ENCODE assay signal across 15 cellular contexts in the genomic region with DNA sequence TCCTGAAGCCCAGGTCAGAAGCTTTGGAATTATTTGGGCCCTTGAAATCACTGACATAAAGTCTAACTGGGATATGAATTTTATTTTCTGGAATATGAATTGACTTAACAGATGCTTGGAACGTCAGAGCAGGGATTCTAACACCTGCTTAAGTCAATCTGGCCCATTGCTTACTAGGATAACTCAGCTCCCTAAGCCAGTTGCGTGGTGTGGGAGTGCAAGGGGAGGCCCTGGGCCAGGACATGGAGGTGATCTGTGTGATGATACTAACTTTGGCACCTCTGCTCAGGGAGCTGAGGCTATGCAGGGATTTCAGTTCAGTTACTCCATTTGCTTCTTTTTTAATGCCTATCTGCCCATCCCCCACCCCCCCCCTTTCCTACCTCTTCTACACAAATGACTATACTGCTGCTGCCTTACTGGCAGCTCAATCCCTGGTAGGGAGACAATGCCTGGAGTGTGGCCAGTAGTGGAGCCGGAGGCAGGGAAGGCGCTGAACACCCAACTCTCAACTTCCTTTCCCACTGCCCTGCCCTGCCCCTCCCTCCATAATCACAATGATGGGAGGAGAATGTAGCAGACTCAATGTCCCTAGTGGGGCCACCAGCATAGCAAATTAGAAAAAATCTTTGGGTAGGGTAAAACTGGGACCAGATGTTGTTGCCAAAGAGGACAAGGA. TPM values are rescaled to one million over a fixed set of nuclear protein-coding genes. Genes with fewer than 3 reads are reported as not detected.
DNase-seq lines count a peak whose midpoint lies in the region; ATAC-seq, FAIRE-seq and TF ChIP-seq lines count a peak whose summit lies in the region.
"Had no signal": no experiment of that assay in that cellular context is flagged by ENCODE, and none has a peak within 500 bp of the region (broad histone marks: within the 10 kb centered on the region; RNA-seq: fewer than 3 reads in every experiment).

No MANE protein-coding gene starts in this region.

- no peak overlapping the region; the same call in 1 of the 2 replicates for H3K18ac ChIP-seq in H1 (ENCODE audit: extremely low read depth, low read length)
- H3K18ac ChIP-seq in mesenchymal stem cell (ENCODE audit: low read depth in 1 of 2, low read length in 2 of 2): no peak overlapping the region
- H3K18ac ChIP-seq in H9 (ENCODE audit: insufficient read length, low read depth, low read length): no peak overlapping the region
- no peak overlapping the region for H3K18ac ChIP-seq in trophoblast cell (ENCODE audit: low read length)

- H3K36me3 ChIP-seq in H1 (ENCODE audit: control insufficient read depth in 2 of 4, insufficient read depth in 4 of 4, low read length in 3 of 4) (no peaks in the 10 kb centered on the region), mesenchymal stem cell (ENCODE audit: control insufficient read depth in 1 of 2, insufficient read depth in 2 of 2, low read depth in 1 of 2, low read length in 2 of 2) (peaks cover 0 to 9% of the 10 kb centered on the region in 2 experiments), thoracic aorta (no peaks in the 10 kb centered on the region), trophoblast cell (ENCODE audit: control insufficient read depth in 1 of 2, insufficient read depth in 2 of 2, low read length in 2 of 2) (peaks cover 0 to 2% of the 10 kb centered on the region in 2 experiments)

- no peak overlapping the region for H3K4me2 ChIP-seq in H1 (ENCODE audit: insufficient read depth in 1 of 2, low read depth in 2 of 2, low read length in 2 of 2)
- H3K4me2 ChIP-seq in mesenchymal stem cell (ENCODE audit: low read length, poor library complexity, severe bottlenecking): no peak overlapping the region
- no peak overlapping the region for H3K4me2 ChIP-seq in H9 (ENCODE audit: insufficient read depth, insufficient read length, low read length)
- no peak overlapping the region for H3K4me2 ChIP-seq in trophoblast cell (ENCODE audit: low read length)

- H2AFZ ChIP-seq in H1 (ENCODE audit: low read length): no peak overlapping the region
- H2AFZ ChIP-seq in mesenchymal stem cell (ENCODE audit: low read depth, low read length): no peak overlapping the region
- no peak overlapping the region for H2AFZ ChIP-seq in H9 (ENCODE audit: low read length)
- no peak overlapping the region for H2AFZ ChIP-seq in trophoblast cell (ENCODE audit: insufficient read depth, low read length, poor library complexity)

- H3K56ac ChIP-seq in H1 (replicated peaks; ENCODE audit: insufficient read length, low read depth, low read length) (no peak overlapping the region), H9 (ENCODE audit: insufficient read length, low read depth, low read length) (no peak overlapping the region)

- H3K79me2 ChIP-seq in H1 (ENCODE audit: control insufficient read depth in 1 of 2, insufficient read depth in 2 of 2, low read length in 2 of 2) (no peaks in the 10 kb centered on the region), H9 (ENCODE audit: insufficient read depth, low read length) (no peaks in the 10 kb centered on the region), trophoblast cell (ENCODE audit: control insufficient read depth, insufficient read depth, low read length, poor library complexity) (no peaks in the 10 kb centered on the region)

- H3K4me1 ChIP-seq in H1 (replicated peaks in 1 of 4; ENCODE audit: control insufficient read depth in 3 of 4, insufficient read depth in 4 of 4, low read length in 3 of 4) (peaks cover 2 to 14% (median 10%) of the 10 kb centered on the region in 4 experiments; a peak in 5 of 7 replicates), mesenchymal stem cell (ENCODE audit: control insufficient read depth, insufficient read depth, low read depth, low read length) (peaks cover 4% of the 10 kb centered on the region), thoracic aorta (ENCODE audit: control insufficient read depth in 1 of 2, low read depth in 2 of 2) (peaks cover 13 to 16% of the 10 kb centered on the region in 2 donors), H9 (ENCODE audit: insufficient read depth, low read length) (peaks cover 11% of the 10 kb centered on the region; the same call in 1 of the 2 replicates), trophoblast cell (ENCODE audit: control insufficient read depth in 1 of 2, insufficient read depth in 2 of 2, low read length in 2 of 2) (no peaks in the 10 kb centered on the region)

- CTCF ChIA-PET in H1 (lab: Charles Lee; ENCODE audit: partially characterized antibody): interaction anchor here (42.0 kb wide), 1 partner anchor 25 kb away, joined by 1070 read pairs; the partner anchor contains the start of genes DDX20 and INKA2

- H3K4me3 Mint-ChIP-seq in activated T-cell treated with anti-CD3 and anti-CD28 coated beads, Interleukin-2, amount 50 U/mL, for 24 hours: no peak overlapping the region
- H3K4me3 Mint-ChIP-seq in activated T-cell treated with anti-CD3 and anti-CD28 coated beads, Interleukin-2, amount 50 U/mL, for 4 hours: no peak overlapping the region
- H3K4me3 Mint-ChIP-seq in H9: no peak overlapping the region
- H3K4me3 Mint-ChIP-seq: activated naive CD8-positive, alpha-beta T cell treated with anti-CD3 and anti-CD28 coated beads, Interleukin-2, amount 50 U/mL, for 24 hours; immature natural killer cell; naive thymus-derived CD4-positive, alpha-beta T cell had no signal

- H3K27ac Mint-ChIP-seq in activated T-cell treated with anti-CD3 and anti-CD28 coated beads, Interleukin-2, amount 50 U/mL, for 24 hours: peak overlapping the region; percentile 58
- H3K27ac Mint-ChIP-seq in H9: no peak overlapping the region
- H3K27ac Mint-ChIP-seq: activated naive CD8-positive, alpha-beta T cell treated with anti-CD3 and anti-CD28 coated beads, Interleukin-2, amount 50 U/mL, for 24 hours had no signal

- H3K27me3 Mint-ChIP-seq in activated T-cell treated with anti-CD3 and anti-CD28 coated beads, Interleukin-2, amount 50 U/mL, for 24 hours: no peaks in the 10 kb centered on the region
- H3K27me3 Mint-ChIP-seq in activated T-cell treated with anti-CD3 and anti-CD28 coated beads, Interleukin-2, amount 50 U/mL, for 4 hours (ENCODE audit: low read depth): no peaks in the 10 kb centered on the region
- H3K27me3 Mint-ChIP-seq in H9 (ENCODE audit: low read depth): peaks cover 1% of the 10 kb centered on the region; the same call in 1 of the 2 replicates
- H3K27me3 Mint-ChIP-seq: activated naive CD8-positive, alpha-beta T cell treated with anti-CD3 and anti-CD28 coated beads, Interleukin-2, amount 50 U/mL, for 24 hours; naive thymus-derived CD4-positive, alpha-beta T cell had no signal

- no peak overlapping the region for H3K4ac ChIP-seq in H1 (replicated peaks; ENCODE audit: insufficient read length, low read depth, low read length)
- no peak overlapping the region for H3K4ac ChIP-seq in mesenchymal stem cell (ENCODE audit: low read depth in 1 of 2, low read length in 2 of 2)
- no peak overlapping the region for H3K4ac ChIP-seq in H9 (ENCODE audit: low read depth, low read length)
- H3K4ac ChIP-seq in trophoblast cell (ENCODE audit: low read depth, low read length): no peak overlapping the region

- H3K36me3 Mint-ChIP-seq in activated T-cell treated with anti-CD3 and anti-CD28 coated beads, Interleukin-2, amount 50 U/mL, for 24 hours (ENCODE audit: low read depth): peaks cover 26% of the 10 kb centered on the region
- peaks cover 12% of the 10 kb centered on the region for H3K36me3 Mint-ChIP-seq in activated T-cell treated with anti-CD3 and anti-CD28 coated beads, Interleukin-2, amount 50 U/mL, for 4 hours (ENCODE audit: insufficient read depth)
- peaks cover 0 to 2% (median 0%) of the 10 kb centered on the region in 3 experiments; a peak in 2 of 7 replicates for H3K36me3 Mint-ChIP-seq in H9 (ENCODE audit: insufficient read depth in 1 of 3, low read depth in 3 of 3)

- H4K5ac ChIP-seq in H1 (ENCODE audit: insufficient read length, low read depth, low read length) (no peak overlapping the region), H9 (ENCODE audit: insufficient read length, low read depth, low read length) (no peak overlapping the region)

- no peak for TF ChIP-seq EP300 in H1 (IDR thresholded peaks at IDR 0.05; ENCODE audit: borderline replicate concordance in 1 of 2, low read depth in 2 of 2, low read length in 2 of 2)

- no peak overlapping the region for H3K9ac ChIP-seq in H1 (replicated peaks in 1 of 4; ENCODE audit: extremely low read depth in 1 of 4, low read depth in 3 of 4, low read length in 3 of 4)
- no peak overlapping the region for H3K9ac ChIP-seq in mesenchymal stem cell (ENCODE audit: low read length)
- H3K9ac ChIP-seq in H9 (ENCODE audit: extremely low read depth, insufficient read length, low read length): no peak overlapping the region
- H3K9ac ChIP-seq in trophoblast cell (ENCODE audit: low read length): no peak overlapping the region

- POLR2A ChIA-PET in H1 (lab: Charles Lee; ENCODE audit: partially characterized antibody): interaction anchor here (18.0 kb wide), 1 partner anchor 17 kb away, joined by 343 read pairs; the partner anchor contains the start of gene INKA2

- H2AK5ac ChIP-seq in H1 (ENCODE audit: low read depth, low read length) (peak overlapping the region; percentile 43; the same call in 1 of the 2 replicates), mesenchymal stem cell (ENCODE audit: low read length, severe bottlenecking) (no peak overlapping the region), H9 (ENCODE audit: insufficient read length, low read length) (no peak overlapping the region), trophoblast cell (ENCODE audit: low read length) (no peak overlapping the region)

- no peak for DNase-seq in activated T-cell treated with anti-CD3 and anti-CD28 coated beads, Interleukin-2, amount 50 U/mL, for 24 hours
- no peak for DNase-seq in activated T-cell treated with anti-CD3 and anti-CD28 coated beads, Interleukin-2, amount 50 U/mL, for 4 hours
- DNase-seq in H1 (ENCODE audit: low read depth in 1 of 2, low spot score in 2 of 2): no peak
- DNase-seq in mesenchymal stem cell: no peak
- DNase-seq in thoracic aorta (ENCODE audit: low spot score): no peak
- DNase-seq in H9: no peak
- no peak for DNase-seq in stimulated activated CD4-positive, alpha-beta T cell treated with anti-CD3 and anti-CD28 coated beads, Interleukin-1b, Interleukin-23, amount 100 ng/mL, for 48 hours
- DNase-seq in trophoblast cell: no peak
- DNase-seq: activated naive CD8-positive, alpha-beta T cell treated with anti-CD3 and anti-CD28 coated beads, Interleukin-2, amount 50 U/mL, for 24 hours; foreskin fibroblast; immature natural killer cell; naive thymus-derived CD4-positive, alpha-beta T cell; NCI-H187 treated with DMSO at 0.1 percent for 48 hours; testis had no signal

- no peak for TF ChIP-seq RAD21 in H1 (IDR thresholded peaks at IDR 0.05 in 1 of 2, conservative IDR thresholded peaks at IDR 0.05 in 1 of 2; ENCODE audit: low read depth in 2 of 2, low read length in 2 of 2)

- ATAC-seq in activated T-cell treated with anti-CD3 and anti-CD28 coated beads, Interleukin-2, amount 50 U/mL, for 4 hours: no peak
- ATAC-seq in thoracic aorta (ENCODE audit: insufficient number of reproducible peaks, low FRiP score, low read depth): no peak
- ATAC-seq: activated naive CD8-positive, alpha-beta T cell treated with anti-CD3 and anti-CD28 coated beads, Interleukin-2, amount 50 U/mL, for 24 hours; naive thymus-derived CD4-positive, alpha-beta T cell had no signal

- TF ChIP-seq CTCF in H1 (IDR thresholded peaks at IDR 0.05; ENCODE audit: control extremely low read depth in 1 of 3, insufficient read depth in 1 of 3, low read depth in 1 of 3, low read length in 3 of 3) (no peak), thoracic aorta (IDR thresholded peaks at IDR 0.05) (no peak), H9 (conservative IDR thresholded peaks at IDR 0.05) (no peak)

- peaks cover 0 to 1% of the 10 kb centered on the region in 2 experiments for H4K20me1 ChIP-seq in H1 (replicated peaks in 1 of 2; ENCODE audit: control insufficient read depth in 1 of 2, insufficient read depth in 2 of 2, low read length in 2 of 2)
- H4K20me1 ChIP-seq in H9 (ENCODE audit: control insufficient read depth, insufficient read depth, insufficient read length): no peaks in the 10 kb centered on the region

- H4K91ac ChIP-seq in H1 (replicated peaks; ENCODE audit: insufficient read length, low read length) (no peak overlapping the region), mesenchymal stem cell (ENCODE audit: low read length) (no peak overlapping the region), H9 (ENCODE audit: insufficient read length, low read depth, low read length) (no peak overlapping the region), trophoblast cell (ENCODE audit: low read depth, low read length) (no peak overlapping the region)

- no peak overlapping the region for H4K8ac ChIP-seq in H1 (ENCODE audit: extremely low read depth, insufficient read depth, low read length)
- H4K8ac ChIP-seq in mesenchymal stem cell (ENCODE audit: low read length): no peak overlapping the region
- no peak overlapping the region for H4K8ac ChIP-seq in H9 (replicated peaks; ENCODE audit: insufficient read length, low read depth, low read length)
- no peak overlapping the region for H4K8ac ChIP-seq in trophoblast cell (ENCODE audit: low read depth, low read length)

- H3K27ac ChIP-seq in H1 (ENCODE audit: low read depth, low read length): no peak overlapping the region
- no peak overlapping the region for H3K27ac ChIP-seq in mesenchymal stem cell (ENCODE audit: low read length, poor library complexity, severe bottlenecking)
- peak overlapping the region; percentile 3 to 40 for H3K27ac ChIP-seq in thoracic aorta
- H3K27ac ChIP-seq in H9 (ENCODE audit: insufficient read length, low read depth, low read length): no peak overlapping the region
- H3K27ac ChIP-seq in trophoblast cell (ENCODE audit: low read depth, low read length): no peak overlapping the region
- H3K27ac ChIP-seq: testis had no signal

- peaks cover 24% of the 10 kb centered on the region for H3K4me1 Mint-ChIP-seq in activated T-cell treated with anti-CD3 and anti-CD28 coated beads, Interleukin-2, amount 50 U/mL, for 24 hours (ENCODE audit: low read depth)
- H3K4me1 Mint-ChIP-seq in activated T-cell treated with anti-CD3 and anti-CD28 coated beads, Interleukin-2, amount 50 U/mL, for 4 hours (ENCODE audit: low read depth): peaks cover 30% of the 10 kb centered on the region
- peaks cover 34% of the 10 kb centered on the region in 2 experiments for H3K4me1 Mint-ChIP-seq in H9

- H2BK12ac ChIP-seq in H1 (ENCODE audit: low read depth, low read length) (0 out of 2 replicates have a peak overlapping the region, but pooled peaks have one; percentile 78), mesenchymal stem cell (ENCODE audit: low read length in 2 of 2) (peak overlapping the region; percentile 25 to 28), H9 (ENCODE audit: insufficient read length, low read depth, low read length) (no peak overlapping the region), trophoblast cell (ENCODE audit: low read length) (no peak overlapping the region)

- H2BK5ac ChIP-seq in H1 (ENCODE audit: low read depth, low read length) (no peak overlapping the region), mesenchymal stem cell (ENCODE audit: low read depth, low read length, poor library complexity, severe bottlenecking) (no peak overlapping the region), H9 (ENCODE audit: insufficient read length, low read length) (no peak overlapping the region), trophoblast cell (ENCODE audit: low read depth, low read length, poor library complexity) (no peak overlapping the region)

- H3K9me3 Mint-ChIP-seq in activated T-cell treated with anti-CD3 and anti-CD28 coated beads, Interleukin-2, amount 50 U/mL, for 24 hours: no peaks in the 10 kb centered on the region
- H3K9me3 Mint-ChIP-seq in activated T-cell treated with anti-CD3 and anti-CD28 coated beads, Interleukin-2, amount 50 U/mL, for 4 hours: no peaks in the 10 kb centered on the region
- H3K9me3 Mint-ChIP-seq in H9: no peaks in the 10 kb centered on the region; a peak in 1 of 5 replicates
- H3K9me3 Mint-ChIP-seq: activated naive CD8-positive, alpha-beta T cell treated with anti-CD3 and anti-CD28 coated beads, Interleukin-2, amount 50 U/mL, for 24 hours; immature natural killer cell; naive thymus-derived CD4-positive, alpha-beta T cell had no signal

- no peaks in the 10 kb centered on the region for H3K79me1 ChIP-seq in H1 (ENCODE audit: low read depth, low read length)
- H3K79me1 ChIP-seq in mesenchymal stem cell (replicated peaks; ENCODE audit: low read length, poor library complexity, severe bottlenecking): peaks cover 1% of the 10 kb centered on the region
- no peaks in the 10 kb centered on the region for H3K79me1 ChIP-seq in H9 (ENCODE audit: insufficient read depth, low read depth, low read length, poor library complexity, severe bottlenecking)
- no peaks in the 10 kb centered on the region for H3K79me1 ChIP-seq in trophoblast cell (ENCODE audit: low read length)

- H2BK20ac ChIP-seq in H1 (ENCODE audit: low read length) (peak overlapping the region; percentile 64; the same call in 1 of the 2 replicates), H9 (ENCODE audit: low read depth, low read length, poor library complexity, severe bottlenecking) (no peak overlapping the region)

- no peak for TF ChIP-seq POLR2A in H1 (IDR thresholded peaks at IDR 0.05; ENCODE audit: control extremely low read depth in 1 of 2, low read depth in 2 of 2, low read length in 2 of 2)

- H2BK15ac ChIP-seq in H1 (ENCODE audit: low read length) (no peak overlapping the region), mesenchymal stem cell (ENCODE audit: low read depth, poor library complexity, severe bottlenecking) (no peak overlapping the region), H9 (ENCODE audit: low read depth, low read length) (no peak overlapping the region)

- no peak overlapping the region for H3K4me3 ChIP-seq in H1 (ENCODE audit: extremely low read depth in 1 of 4, insufficient read depth in 2 of 4, low read depth in 3 of 4, low read length in 4 of 4)
- no peak overlapping the region for H3K4me3 ChIP-seq in mesenchymal stem cell (ENCODE audit: insufficient read depth in 1 of 2, low read depth in 1 of 2, low read length in 2 of 2)
- H3K4me3 ChIP-seq in thoracic aorta: no peak overlapping the region
- no peak overlapping the region for H3K4me3 ChIP-seq in trophoblast cell (ENCODE audit: low read depth, low read length)
- H3K4me3 ChIP-seq: testis had no signal

- H3K23ac ChIP-seq in H1 (ENCODE audit: insufficient read length) (no peak overlapping the region), mesenchymal stem cell (ENCODE audit: low read length in 2 of 2) (no peak overlapping the region), H9 (ENCODE audit: insufficient read length, low read depth, low read length) (no peak overlapping the region), trophoblast cell (ENCODE audit: low read length) (no peak overlapping the region)

- H2BK120ac ChIP-seq in H1 (replicated peaks; ENCODE audit: low read depth, low read length) (no peak overlapping the region), mesenchymal stem cell (ENCODE audit: low read depth, low read length) (no peak overlapping the region), H9 (ENCODE audit: low read depth, low read length, poor library complexity, severe bottlenecking) (no peak overlapping the region), trophoblast cell (ENCODE audit: insufficient read depth, low read length, poor library complexity) (no peak overlapping the region)

- H3K14ac ChIP-seq in H1 (ENCODE audit: insufficient read length): no peak overlapping the region
- no peak overlapping the region for H3K14ac ChIP-seq in mesenchymal stem cell (ENCODE audit: low read length in 2 of 2)
- H3K14ac ChIP-seq in H9 (ENCODE audit: insufficient read depth, low read length): no peak overlapping the region
- H3K14ac ChIP-seq in trophoblast cell (ENCODE audit: low read length): no peak overlapping the region

- no peak for FAIRE-seq in H1 (lab: Jason Lieb, UNC)
- FAIRE-seq: D721Med had no signal

- H3T11ph ChIP-seq in H9 (ENCODE audit: low read length): no peak overlapping the region

- H3K27me3 ChIP-seq in H1 (replicated peaks in 1 of 4; ENCODE audit: control insufficient read depth in 3 of 4, extremely low read depth in 1 of 4, insufficient read depth in 3 of 4, low read length in 3 of 4): no peaks in the 10 kb centered on the region; a peak in 1 of 7 replicates
- no peaks in the 10 kb centered on the region for H3K27me3 ChIP-seq in mesenchymal stem cell (ENCODE audit: control insufficient read depth in 1 of 2, insufficient read depth in 1 of 2, low read length in 2 of 2)
- H3K27me3 ChIP-seq in thoracic aorta (replicated peaks; ENCODE audit: insufficient read depth): no peaks in the 10 kb centered on the region
- no peaks in the 10 kb centered on the region for H3K27me3 ChIP-seq in H9 (ENCODE audit: insufficient read depth, low read length)
- H3K27me3 ChIP-seq in trophoblast cell (ENCODE audit: insufficient read depth, low read length): no peaks in the 10 kb centered on the region
- H3K27me3 ChIP-seq: testis had no signal

- no peaks in the 10 kb centered on the region for H3K9me3 ChIP-seq in H1 (ENCODE audit: insufficient read depth in 2 of 2, low read depth in 1 of 2, low read length in 1 of 2)
- H3K9me3 ChIP-seq in mesenchymal stem cell (ENCODE audit: control insufficient read depth, low read length): no peaks in the 10 kb centered on the region
- no peaks in the 10 kb centered on the region for H3K9me3 ChIP-seq in thoracic aorta
- H3K9me3 ChIP-seq in H9 (ENCODE audit: control insufficient read depth, low read depth, low read length): no peaks in the 10 kb centered on the region
- H3K9me3 ChIP-seq in trophoblast cell (ENCODE audit: insufficient read depth, low read depth, low read length): no peaks in the 10 kb centered on the region
- H3K9me3 ChIP-seq: testis had no signal

- H3K23me2 ChIP-seq in H1 (ENCODE audit: low read depth, low read length) (no peaks in the 10 kb centered on the region; the same call in none of the 2 replicates), H9 (ENCODE audit: insufficient read length, low read depth, low read length, poor library complexity, severe bottlenecking) (no peaks in the 10 kb centered on the region)

- H4K12ac ChIP-seq in trophoblast cell (ENCODE audit: low read depth, low read length): no peak overlapping the region

- 88% methylated on average over 4 of the region's 4 CpGs; no CpG with 5 or more reads in 1 of the 2 experiments for WGBS in H1 (ENCODE audit: extremely low coverage in 1 of 2, insufficient coverage in 1 of 2, insufficient read length in 1 of 2, insufficient replicate concordance in 2 of 2, low coverage in 1 of 2, low lambda C conversion rate in 2 of 2, missing lambda C conversion rate in 1 of 2), 2 experiments
- WGBS in mesenchymal stem cell: 93% methylated on average over 1 of the region's 4 CpGs
- no CpG with 5 or more reads among the region's 4 CpGs for WGBS in H9 (ENCODE audit: extremely low coverage, insufficient read length, low lambda C conversion rate)
- WGBS in trophoblast cell (ENCODE audit: extremely low coverage, insufficient coverage, insufficient read length): no CpG with 5 or more reads among the region's 4 CpGs

RNA-seq across cellular contexts. Expression of gene INKA2, which starts 19.5 kb away (rescaled TPM):
- total RNA-seq in activated T-cell treated with anti-CD3 and anti-CD28 coated beads, Interleukin-2, amount 50 U/mL, for 4 hours: under 1 TPM; 0.25 to 0.82 (median 0.76) TPM
- 10.9 and 11.5 TPM in 2 replicates for total RNA-seq in H1 (2021; fragmentation: NEBNext Ultra II Directional; extraction: Animal tissue kit (Norgen Biotek cat#: 25700))
- 4.2 and 5.7 TPM in 2 replicates for polyA plus RNA-seq in H1 (2011; rRNA removed)
- polyA plus RNA-seq in H1 (2011; cell fraction: cytosol; rRNA removed): 5.8 TPM
- polyA plus RNA-seq in H1 (2011; cell fraction: nucleus; rRNA removed): 7.1 TPM
- polyA plus RNA-seq in H1 (2012, experiment 1 of 2): 9.7 to 13.7 TPM (median 10.9 TPM) in 4 replicates
- 6.0 TPM for polyA plus RNA-seq in H1 (2012, experiment 2 of 2)
- polyA plus RNA-seq in H1 (2013, experiment 1 of 2): 2.7 TPM
- polyA plus RNA-seq in H1 (2013, experiment 2 of 2): 2.4 TPM
- polyA minus RNA-seq in H1 (2011; rRNA and poly(A)+ RNA removed): 9.7 and 10.6 TPM in 2 replicates
- polyA minus RNA-seq in H1 (2011; cell fraction: cytosol; rRNA and poly(A)+ RNA removed): 3.5 TPM
- 15.2 TPM for polyA minus RNA-seq in H1 (2011; cell fraction: nucleus; rRNA and poly(A)+ RNA removed)
- polyA plus RNA-seq in mesenchymal stem cell (2013, experiment 1 of 2): 4.3 TPM
- polyA plus RNA-seq in mesenchymal stem cell (2013, experiment 2 of 2): 3.7 TPM
- 1 to 10 TPM; 3.8 to 7.3 TPM for total RNA-seq in thoracic aorta
- total RNA-seq in H9 (2021): 11.9 and 12.3 TPM in 2 replicates
- polyA plus RNA-seq in trophoblast cell (2013): 0.73 and 0.79 TPM in 2 replicates
- polyA plus RNA-seq: naive thymus-derived CD4-positive, alpha-beta T cell had no signal

RNA-seq across cellular contexts. Expression of gene DDX20, which starts 36.0 kb away (rescaled TPM):
- 10 to 100 TPM; 22.0 to 26.0 (median 24.1) TPM for total RNA-seq in activated T-cell treated with anti-CD3 and anti-CD28 coated beads, Interleukin-2, amount 50 U/mL, for 4 hours
- total RNA-seq in H1 (2021; fragmentation: NEBNext Ultra II Directional; extraction: Animal tissue kit (Norgen Biotek cat#: 25700)): 24.7 and 25.4 TPM in 2 replicates
- 5.4 and 7.5 TPM in 2 replicates for polyA plus RNA-seq in H1 (2011; rRNA removed)
- 9.9 TPM for polyA plus RNA-seq in H1 (2011; cell fraction: cytosol; rRNA removed)
- polyA plus RNA-seq in H1 (2011; cell fraction: nucleus; rRNA removed): 5.2 TPM
- 11.0 to 15.2 TPM (median 12.3 TPM) in 4 replicates for polyA plus RNA-seq in H1 (2012, experiment 1 of 2)
- 2.0 TPM for polyA plus RNA-seq in H1 (2012, experiment 2 of 2)
- 14.9 TPM for polyA plus RNA-seq in H1 (2013, experiment 1 of 2)
- 14.6 TPM for polyA plus RNA-seq in H1 (2013, experiment 2 of 2)
- polyA minus RNA-seq in H1 (2011; rRNA and poly(A)+ RNA removed): 12.3 and 17.1 TPM in 2 replicates
- polyA minus RNA-seq in H1 (2011; cell fraction: cytosol; rRNA and poly(A)+ RNA removed): 13.5 TPM
- 16.8 TPM for polyA minus RNA-seq in H1 (2011; cell fraction: nucleus; rRNA and poly(A)+ RNA removed)
- 8.2 TPM for polyA plus RNA-seq in mesenchymal stem cell (2013, experiment 1 of 2)
- polyA plus RNA-seq in mesenchymal stem cell (2013, experiment 2 of 2): 9.0 TPM
- total RNA-seq in thoracic aorta (10 to 100 TPM; 17.2 to 21.5 TPM), H9 (2021) (38.0 and 38.3 TPM in 2 replicates)
- 9.1 and 9.7 TPM in 2 replicates for polyA plus RNA-seq in trophoblast cell (2013)

Comparison
In these comparisons a context has a peak if more than half of its experiments do, and no peak if none do; other contexts are left out.
1. H2BK12ac ChIP-seq: peak in H1 (single experiment) and mesenchymal stem cell (2 of 2); none in H9 (single experiment) and trophoblast cell (single experiment).
2. H3K27ac ChIP-seq: peak in thoracic aorta (2 of 2); none in H1 (single experiment), mesenchymal stem cell (single experiment), H9 (single experiment) and trophoblast cell (single experiment).